Comparison of ENCODE assay signal across 27 cellular contexts in the genomic region with DNA sequence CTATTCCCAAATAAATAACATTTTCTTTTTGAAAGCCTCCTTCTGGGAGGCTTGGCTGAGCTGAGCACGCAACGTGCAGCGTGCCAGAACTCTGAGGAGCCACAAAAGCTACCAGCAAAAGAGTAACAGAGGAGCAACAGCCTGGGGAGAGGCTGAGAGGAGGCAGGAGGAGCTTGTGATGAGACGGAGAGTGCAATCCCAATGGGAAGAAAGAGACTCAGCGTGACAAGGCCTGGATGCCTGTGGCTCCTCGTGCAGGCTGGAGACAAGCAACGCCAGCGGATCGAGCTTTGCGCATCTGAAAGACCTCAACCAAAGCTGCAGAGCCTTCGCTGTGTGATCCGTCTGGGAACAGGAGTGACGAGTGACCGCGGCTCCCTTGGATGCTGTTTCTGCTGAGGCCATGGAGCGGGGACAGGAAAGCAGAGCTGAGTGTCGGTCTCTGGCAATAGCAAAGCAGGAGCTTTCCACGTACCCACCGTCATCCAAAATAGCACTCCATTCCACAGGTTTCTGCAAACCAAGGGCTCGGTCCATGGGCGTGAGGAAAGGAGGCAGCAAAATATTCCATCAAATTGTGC.
DNase-seq lines count a peak whose midpoint lies in the region; ATAC-seq, FAIRE-seq and TF ChIP-seq lines count a peak whose summit lies in the region.
"Had no signal": no experiment of that assay in that cellular context is flagged by ENCODE, and none has a peak within 500 bp of the region (broad histone marks: within the 10 kb centered on the region; RNA-seq: fewer than 3 reads in every experiment).

No MANE protein-coding gene starts in this region.

- no peaks in the 10 kb centered on the region for H3K9me2 ChIP-seq in GM23338 (ENCODE audit: insufficient read depth)
- H3K9me2 ChIP-seq: SK-N-SH had no signal

- H3K4me3 ChIP-seq in DND-41 (ENCODE audit: low read depth in 1 of 2, low read length in 2 of 2) (no peak overlapping the region), GM23338 (no peak overlapping the region), H1 (ENCODE audit: extremely low read depth in 1 of 4, insufficient read depth in 2 of 4, low read depth in 3 of 4, low read length in 4 of 4) (no peak overlapping the region), neuronal stem cell (ENCODE audit: low read length in 2 of 2) (no peak overlapping the region)
- H3K4me3 ChIP-seq: A549 had no signal

- no peak overlapping the region for H2AFZ ChIP-seq in DND-41 (ENCODE audit: low read depth, low read length)
- H2AFZ ChIP-seq in GM23338, result peak overlapping the region; percentile 92
- H2AFZ ChIP-seq in H1 (ENCODE audit: low read length), result peak overlapping the region; percentile 96
- H2AFZ ChIP-seq in neuronal stem cell (ENCODE audit: low read length), result no peak overlapping the region

- H3K4me2 ChIP-seq in DND-41 (ENCODE audit: insufficient read depth, low read length) (peak overlapping the region; percentile 14; the same call in 1 of the 2 replicates), GM23338 (no peak overlapping the region), H1 (ENCODE audit: insufficient read depth in 1 of 2, low read depth in 2 of 2, low read length in 2 of 2) (peak overlapping the region in 1 of 2 experiments; percentile 22; a peak in 1 of 4 replicates), neuronal stem cell (ENCODE audit: insufficient read depth, low read length, poor library complexity, severe bottlenecking) (no peak overlapping the region)
- H3K4me2 ChIP-seq: A549, SK-N-SH had no signal

- no peak overlapping the region for H3K14ac ChIP-seq in H1 (ENCODE audit: insufficient read length)
- no peak overlapping the region for H3K14ac ChIP-seq in neuronal stem cell (ENCODE audit: low read length)

- no peak overlapping the region for H3K27ac Mint-ChIP-seq in GM23338
- H3K27ac Mint-ChIP-seq: CD4-positive, alpha-beta memory T cell had no signal

- H3K23ac ChIP-seq in H1 (ENCODE audit: insufficient read length) (no peak overlapping the region), neuronal stem cell (ENCODE audit: low read depth, low read length, poor library complexity) (no peak overlapping the region)

- H2BK12ac ChIP-seq in H1 (ENCODE audit: low read depth, low read length) (no peak overlapping the region), neuronal stem cell (ENCODE audit: low read length) (no peak overlapping the region)

- H4K5ac ChIP-seq in H1 (ENCODE audit: insufficient read length, low read depth, low read length), result no peak overlapping the region

- H3K27ac ChIP-seq in DND-41 (ENCODE audit: low read length), result peak overlapping the region; percentile 48; the same call in 1 of the 2 replicates
- H3K27ac ChIP-seq in GM23338 (ENCODE audit: low read depth), result no peak overlapping the region
- H3K27ac ChIP-seq in H1 (ENCODE audit: low read depth, low read length), result no peak overlapping the region
- H3K27ac ChIP-seq in neuronal stem cell (replicated peaks; ENCODE audit: low read length), result no peak overlapping the region
- H3K27ac ChIP-seq: A549 had no signal

- TF ChIP-seq EP300 in H1 (IDR thresholded peaks at IDR 0.05; ENCODE audit: borderline replicate concordance in 1 of 2, low read depth in 2 of 2, low read length in 2 of 2), result no peak

- 77% methylated on average over 21 of the region's 21 CpGs; no CpG with 5 or more reads in 1 of the 2 experiments for WGBS in H1 (ENCODE audit: extremely low coverage in 1 of 2, insufficient coverage in 1 of 2, insufficient read length in 1 of 2, insufficient replicate concordance in 2 of 2, low coverage in 1 of 2, low lambda C conversion rate in 2 of 2, missing lambda C conversion rate in 1 of 2), 2 experiments
- no CpG with 5 or more reads among the region's 21 CpGs for WGBS in neuronal stem cell (ENCODE audit: extremely low coverage in 2 of 2, insufficient read length in 2 of 2, insufficient replicate concordance in 1 of 2), 2 donors

- no peak for ATAC-seq in DND-41 (ENCODE audit: insufficient read depth, low read depth)
- ATAC-seq in GM23338, result peak; percentile 94
- no peak for ATAC-seq in HG03354 (IDR thresholded peaks at IDR 0.05; ENCODE audit: poor library complexity, severe bottlenecking, unreplicated experiment)
- ATAC-seq: A549, HepG2 had no signal

- no peak for TF ChIP-seq RAD21 in H1 (IDR thresholded peaks at IDR 0.05 in 1 of 2, conservative IDR thresholded peaks at IDR 0.05 in 1 of 2; ENCODE audit: low read depth in 2 of 2, low read length in 2 of 2)

- no peak overlapping the region for H3K4me3 Mint-ChIP-seq in GM23338
- H3K4me3 Mint-ChIP-seq: CD4-positive, alpha-beta memory T cell had no signal

- H3K4ac ChIP-seq in H1 (replicated peaks; ENCODE audit: insufficient read length, low read depth, low read length) (no peak overlapping the region), neuronal stem cell (ENCODE audit: low read length) (no peak overlapping the region)

- H3K79me1 ChIP-seq in H1 (ENCODE audit: low read depth, low read length) (no peaks in the 10 kb centered on the region), neuronal stem cell (ENCODE audit: low read depth, low read length) (no peaks in the 10 kb centered on the region)

- H2AK5ac ChIP-seq in H1 (ENCODE audit: low read depth, low read length), result no peak overlapping the region
- no peak overlapping the region for H2AK5ac ChIP-seq in neuronal stem cell (ENCODE audit: low read depth, low read length)

- H2BK5ac ChIP-seq in H1 (ENCODE audit: low read depth, low read length) (no peak overlapping the region), neuronal stem cell (ENCODE audit: low read length) (no peak overlapping the region)

- H3K4me1 ChIP-seq in DND-41 (ENCODE audit: insufficient read depth, low read length) (peaks cover 70% of the 10 kb centered on the region), GM23338 (ENCODE audit: insufficient read depth) (no peaks in the 10 kb centered on the region), H1 (replicated peaks in 1 of 4; ENCODE audit: control insufficient read depth in 3 of 4, insufficient read depth in 4 of 4, low read length in 3 of 4) (peaks cover 0 to 3% (median 0%) of the 10 kb centered on the region in 4 experiments; a peak in 2 of 7 replicates), neuronal stem cell (ENCODE audit: control insufficient read depth in 2 of 2, insufficient read depth in 1 of 2, low read depth in 1 of 2, low read length in 2 of 2) (peaks cover 0 to 4% of the 10 kb centered on the region in 2 donors)
- H3K4me1 ChIP-seq: A549 had no signal

- no peaks in the 10 kb centered on the region for H3K9me3 ChIP-seq in DND-41 (ENCODE audit: insufficient read depth, low read length, severe bottlenecking)
- H3K9me3 ChIP-seq in H1 (ENCODE audit: insufficient read depth in 2 of 2, low read depth in 1 of 2, low read length in 1 of 2), result no peaks in the 10 kb centered on the region
- H3K9me3 ChIP-seq in neuronal stem cell (replicated peaks in 1 of 2; ENCODE audit: control insufficient read depth in 2 of 2, insufficient read depth in 1 of 2, low read depth in 1 of 2, low read length in 2 of 2), result no peaks in the 10 kb centered on the region
- H3K9me3 ChIP-seq: A549, SK-N-SH had no signal

- no peaks in the 10 kb centered on the region; the same call in 2 of the 3 replicates for H3K36me3 Mint-ChIP-seq in GM23338 (ENCODE audit: low read depth)
- H3K36me3 Mint-ChIP-seq: CD4-positive, alpha-beta memory T cell had no signal

- H3K36me3 ChIP-seq in DND-41 (ENCODE audit: insufficient read depth, low read length), result peaks cover 4% of the 10 kb centered on the region; the same call in 1 of the 2 replicates
- no peaks in the 10 kb centered on the region for H3K36me3 ChIP-seq in GM23338 (ENCODE audit: insufficient read depth)
- no peaks in the 10 kb centered on the region for H3K36me3 ChIP-seq in H1 (ENCODE audit: control insufficient read depth in 2 of 4, insufficient read depth in 4 of 4, low read length in 3 of 4)
- H3K36me3 ChIP-seq in neuronal stem cell (replicated peaks in 1 of 2; ENCODE audit: control insufficient read depth in 2 of 2, insufficient read depth in 2 of 2, low read length in 2 of 2), result no peaks in the 10 kb centered on the region

- DNase-seq in DND-41 (no peak), GM23338 (ENCODE audit: low spot score) (peak; percentile 36), H1 (ENCODE audit: low read depth in 1 of 2, low spot score in 2 of 2) (peak in 1 of 2 experiments; percentile 49), neuronal stem cell (ENCODE audit: low spot score) (no peak), D341Med (ENCODE audit: low spot score) (no peak)
- DNase-seq in activated effector memory CD4-positive, alpha-beta T cell treated with Interleukin-2 at 50 U/mL for 16 hours, result no peak
- DNase-seq: AML-193; CD4-positive, alpha-beta memory T cell; COR-L47; DMS 273 treated with DMSO at 0.1 percent for 48 hours; DMS79; Kasumi-1; NCI-H1105; NCI-H1436 treated with DMSO at 0.1 percent for 48 hours; NCI-H187 treated with DMSO at 0.1 percent for 48 hours; NCI-H2171 treated with DMSO at 0.1 percent for 48 hours; NCI-H345; NCI-H524; NCI-H774; SIG-M5; SK-N-SH had no signal

- peaks cover 29% of the 10 kb centered on the region for H3K79me2 ChIP-seq in DND-41 (ENCODE audit: insufficient read depth, low read length)
- no peaks in the 10 kb centered on the region for H3K79me2 ChIP-seq in GM23338 (replicated peaks; ENCODE audit: insufficient read depth)
- no peaks in the 10 kb centered on the region for H3K79me2 ChIP-seq in H1 (ENCODE audit: control insufficient read depth in 1 of 2, insufficient read depth in 2 of 2, low read length in 2 of 2)

- POLR2A ChIA-PET in H1 (lab: Charles Lee; ENCODE audit: partially characterized antibody), result no interaction called here

- H2BK15ac ChIP-seq in H1 (ENCODE audit: low read length) (no peak overlapping the region), neuronal stem cell (ENCODE audit: low read length) (no peak overlapping the region)

- H3K18ac ChIP-seq in H1 (ENCODE audit: extremely low read depth, low read length) (no peak overlapping the region), neuronal stem cell (ENCODE audit: low read length) (peak overlapping the region; percentile 86)

- no peak overlapping the region for H2BK120ac ChIP-seq in H1 (replicated peaks; ENCODE audit: low read depth, low read length)
- peak overlapping the region; percentile 22 for H2BK120ac ChIP-seq in neuronal stem cell (ENCODE audit: low read depth, low read length)

- no peaks in the 10 kb centered on the region for H3K9me3 Mint-ChIP-seq in GM23338
- H3K9me3 Mint-ChIP-seq: CD4-positive, alpha-beta memory T cell had no signal

- H3K27me3 ChIP-seq in DND-41 (ENCODE audit: insufficient read depth, low read length, poor library complexity) (no peaks in the 10 kb centered on the region), GM23338 (ENCODE audit: insufficient read depth) (no peaks in the 10 kb centered on the region), H1 (replicated peaks in 1 of 4; ENCODE audit: control insufficient read depth in 3 of 4, extremely low read depth in 1 of 4, insufficient read depth in 3 of 4, low read length in 3 of 4) (no peaks in the 10 kb centered on the region; a peak in 1 of 7 replicates), neuronal stem cell (ENCODE audit: control insufficient read depth in 3 of 3, insufficient read depth in 3 of 3, low read depth in 1 of 3, low read length in 3 of 3) (no peaks in the 10 kb centered on the region)

- H4K91ac ChIP-seq in H1 (replicated peaks; ENCODE audit: insufficient read length, low read length), result no peak overlapping the region
- no peak overlapping the region for H4K91ac ChIP-seq in neuronal stem cell (ENCODE audit: low read depth, low read length, poor library complexity)

- TF ChIP-seq POLR2A in H1 (IDR thresholded peaks at IDR 0.05; ENCODE audit: control extremely low read depth in 1 of 2, low read depth in 2 of 2, low read length in 2 of 2), result no peak

- H2BK20ac ChIP-seq in H1 (ENCODE audit: low read length), result no peak overlapping the region

- no peaks in the 10 kb centered on the region for H3K23me2 ChIP-seq in H1 (ENCODE audit: low read depth, low read length)

- no peaks in the 10 kb centered on the region for H3K27me3 Mint-ChIP-seq in GM23338 (ENCODE audit: insufficient read depth, low read depth, poor library complexity)

- H4K8ac ChIP-seq in H1 (ENCODE audit: extremely low read depth, insufficient read depth, low read length), result no peak overlapping the region
- H4K8ac ChIP-seq in neuronal stem cell (ENCODE audit: low read depth, low read length), result no peak overlapping the region

- H4K20me1 ChIP-seq in DND-41 (ENCODE audit: insufficient read depth, low read length) (no peaks in the 10 kb centered on the region), GM23338 (replicated peaks; ENCODE audit: insufficient read depth) (no peaks in the 10 kb centered on the region; the same call in 1 of the 2 replicates), H1 (replicated peaks in 1 of 2; ENCODE audit: control insufficient read depth in 1 of 2, insufficient read depth in 2 of 2, low read length in 2 of 2) (no peaks in the 10 kb centered on the region)

- no peak for FAIRE-seq in H1 (lab: Jason Lieb, UNC)
- FAIRE-seq: A549, GM19239, H54, HepG2, RCC 7860 had no signal

- CTCF ChIA-PET in H1 (lab: Charles Lee; ENCODE audit: partially characterized antibody), result interaction anchor here (0.5 to 1.0 kb wide), 7 partner anchors 11 to 963 kb away, joined by 3 to 4 read pairs (median 3); no protein-coding TSS in a partner anchor

- TF ChIP-seq CTCF in DND-41 (IDR thresholded peaks at IDR 0.05; ENCODE audit: borderline replicate concordance, extremely low read depth, low read length, poor library complexity, severe bottlenecking), result no peak
- TF ChIP-seq CTCF in GM23338 (conservative IDR thresholded peaks at IDR 0.05; ENCODE audit: low read depth in 2 of 2), result no peak
- no peak for TF ChIP-seq CTCF in H1 (IDR thresholded peaks at IDR 0.05; ENCODE audit: control extremely low read depth in 1 of 3, insufficient read depth in 1 of 3, low read depth in 1 of 3, low read length in 3 of 3)

- H3K56ac ChIP-seq in H1 (replicated peaks; ENCODE audit: insufficient read length, low read depth, low read length), result no peak overlapping the region

- H3F3A ChIP-seq in GM23338 (replicated peaks; ENCODE audit: low read depth), result no peaks in the 10 kb centered on the region

- peaks cover 7% of the 10 kb centered on the region for H3K4me1 Mint-ChIP-seq in GM23338
- H3K4me1 Mint-ChIP-seq: CD4-positive, alpha-beta memory T cell had no signal

- H3K9ac ChIP-seq in DND-41 (ENCODE audit: low read depth, low read length) (no peak overlapping the region), H1 (replicated peaks in 1 of 4; ENCODE audit: extremely low read depth in 1 of 4, low read depth in 3 of 4, low read length in 3 of 4) (no peak overlapping the region), neuronal stem cell (ENCODE audit: low read depth, low read length, poor library complexity) (no peak overlapping the region)
- H3K9ac ChIP-seq: SK-N-SH had no signal

Comparison
In these comparisons a context has a peak if more than half of its experiments do, and no peak if none do; other contexts are left out.
1. H2AFZ ChIP-seq: peak in GM23338 (single experiment) and H1 (single experiment); none in DND-41 (single experiment) and neuronal stem cell (single experiment).